Comparison of ENCODE assay signal across 12 cellular contexts in the genomic region with DNA sequence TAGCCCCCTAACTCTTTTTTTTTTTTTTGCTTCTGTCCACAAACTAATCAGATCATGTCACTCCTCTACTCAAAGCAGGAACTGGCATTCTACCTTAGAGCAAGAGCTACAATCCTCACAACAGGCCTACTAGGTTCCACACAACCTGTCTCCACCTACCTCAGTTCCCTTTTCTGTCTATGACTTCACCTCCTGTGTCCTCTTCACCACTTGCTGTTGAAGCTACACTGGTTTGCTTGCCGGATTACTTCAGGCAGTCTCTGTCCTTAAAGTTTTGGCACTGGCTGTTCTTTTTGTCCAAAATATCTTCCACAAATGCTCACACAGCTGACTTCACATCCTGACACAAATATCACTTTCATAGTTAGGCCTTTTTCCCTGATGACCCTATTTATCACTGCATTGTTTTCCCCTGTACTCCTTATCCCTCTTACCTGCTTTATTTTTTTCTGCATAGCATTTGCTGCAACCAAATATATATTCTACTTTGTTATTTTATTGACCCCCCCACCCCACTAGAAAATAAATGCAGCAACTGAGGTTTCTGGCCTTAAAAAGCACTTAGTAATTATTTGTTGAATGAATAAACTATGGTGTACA.
DNase-seq lines count a peak whose midpoint lies in the region; ATAC-seq and TF ChIP-seq lines count a peak whose summit lies in the region.
"Had no signal": no experiment of that assay in that cellular context is flagged by ENCODE, and none has a peak within 500 bp of the region (broad histone marks: within the 10 kb centered on the region; RNA-seq: fewer than 3 reads in every experiment).

No MANE protein-coding gene starts in this region.

- CTCF ChIA-PET in CD8-positive, alpha-beta T cell (lab: Charles Lee): interaction anchor here (0.7 kb wide), 1 partner anchor 72 kb away, joined by 3 read pairs; the partner anchor contains the start of gene KANSL1
- CTCF ChIA-PET in HCT116 (lab: Charles Lee): no interaction called here

- DNase-seq in CD8-positive, alpha-beta T cell: no peak
- no peak for DNase-seq in HCT116 (ENCODE audit: low read depth, low spot score)
- DNase-seq in cerebellar cortex (ENCODE audit: low spot score): peak; percentile 52
- DNase-seq in natural killer cell: no peak
- no peak for DNase-seq in DMS 273 treated with DMSO at 0.1 percent for 48 hours (lab: John Stamatoyannopoulos, UW)
- no peak for DNase-seq in NCI-H2196 treated with DMSO at 0.1 percent for 48 hours (lab: John Stamatoyannopoulos, UW; ENCODE audit: unreplicated experiment)
- DNase-seq in hepatocyte (ENCODE audit: low spot score): no peak
- DNase-seq: activated gamma-delta T cell, retina had no signal

- H3K27ac ChIP-seq in CD8-positive, alpha-beta T cell (ENCODE audit: low read depth, low read length): no peak overlapping the region
- no peak overlapping the region for H3K27ac ChIP-seq in HCT116 (ENCODE audit: low read depth, low read length)
- no peak overlapping the region for H3K27ac ChIP-seq in hepatocyte
- H3K27ac ChIP-seq: C4-2B had no signal

- intact Hi-C loops in CD8-positive, alpha-beta T cell (cut with DNase I, micrococcal nuclease): loop anchor here in 1 of 2 experiments (5.0 kb wide), 1 partner anchor 36 kb away; no protein-coding TSS in a partner anchor
- intact Hi-C loops in HCT116 (cut with micrococcal nuclease) (no loop called here), natural killer cell (cut with micrococcal nuclease) (loop anchor here (5.0 kb wide), 1 partner anchor 71 kb away; the partner anchor contains the start of gene KANSL1)

- H3K79me2 ChIP-seq in HCT116 (ENCODE audit: insufficient read depth, low read length) (peaks cover 98% of the 10 kb centered on the region), hepatocyte (peaks cover 99% of the 10 kb centered on the region)

- H4K20me1 ChIP-seq in HCT116 (ENCODE audit: insufficient read depth): peaks cover 73% of the 10 kb centered on the region
- H4K20me1 ChIP-seq in hepatocyte (ENCODE audit: insufficient read depth, poor library complexity, severe bottlenecking): peaks cover 98% of the 10 kb centered on the region

- no peaks in the 10 kb centered on the region for H3K27me3 Mint-ChIP-seq in CD8-positive, alpha-beta T cell (ENCODE audit: low read depth)
- no peaks in the 10 kb centered on the region for H3K27me3 Mint-ChIP-seq in natural killer cell (ENCODE audit: low read depth in 2 of 2)

- POLR2A ChIA-PET in CD8-positive, alpha-beta T cell (lab: Charles Lee): interaction anchor here (0.7 to 1.2 kb wide), 3 partner anchors 10 to 24 kb away, joined by 3 to 6 read pairs (median 3); no protein-coding TSS in a partner anchor
- POLR2A ChIA-PET in HCT116 (lab: Charles Lee): no interaction called here

- H3K4me3 ChIP-seq in CD8-positive, alpha-beta T cell (ENCODE audit: low read depth, low read length): no peak overlapping the region
- H3K4me3 ChIP-seq in HCT116 (replicated peaks in 1 of 2; ENCODE audit: low read depth in 1 of 2, low read length in 2 of 2): no peak overlapping the region
- no peak overlapping the region for H3K4me3 ChIP-seq in hepatocyte
- H3K4me3 ChIP-seq: lung had no signal

- H2AFZ ChIP-seq in HCT116 (ENCODE audit: low read depth, low read length, poor library complexity, severe bottlenecking) (no peak overlapping the region), hepatocyte (no peak overlapping the region)

- H3K27me3 ChIP-seq in CD8-positive, alpha-beta T cell (ENCODE audit: insufficient read depth, low read length): no peaks in the 10 kb centered on the region
- H3K27me3 ChIP-seq in HCT116 (ENCODE audit: insufficient read depth, low read length) (no peaks in the 10 kb centered on the region), hepatocyte (no peaks in the 10 kb centered on the region)

- no peaks in the 10 kb centered on the region for H3K9me3 Mint-ChIP-seq in CD8-positive, alpha-beta T cell
- no peaks in the 10 kb centered on the region for H3K9me3 Mint-ChIP-seq in natural killer cell

- H3K27ac Mint-ChIP-seq in CD8-positive, alpha-beta T cell: peak overlapping the region; percentile 87
- peak overlapping the region; percentile 60 to 83 for H3K27ac Mint-ChIP-seq in natural killer cell

- no peak overlapping the region for H3K4me2 ChIP-seq in HCT116 (ENCODE audit: low read length)
- no peak overlapping the region for H3K4me2 ChIP-seq in hepatocyte

- RAD21 ChIA-PET in HCT116 (lab: Charles Lee; ENCODE audit: low non-redundant PET in 1 of 2, low total read pairs in 2 of 2, uncharacterized antibody in 2 of 2, unreplicated experiment in 2 of 2): no interaction called here

- BruUV-seq in HCT116 (replicated peaks; lab: Mats Ljungman, UMichigan): no TSS peak

- 100% methylated on average over 1 of the region's 1 CpG for WGBS in hepatocyte (ENCODE audit: low lambda C conversion rate, missing lambda C conversion rate)

- no peaks in the 10 kb centered on the region for H3K36me3 ChIP-seq in CD8-positive, alpha-beta T cell (ENCODE audit: insufficient read depth, low read length)
- H3K36me3 ChIP-seq in HCT116 (ENCODE audit: control insufficient read depth in 1 of 2, insufficient read depth in 2 of 2, low read length in 2 of 2): no peaks in the 10 kb centered on the region
- H3K36me3 ChIP-seq in hepatocyte (replicated peaks; ENCODE audit: insufficient read depth, low read depth): no peaks in the 10 kb centered on the region

- peaks cover 10% of the 10 kb centered on the region for H3K36me3 Mint-ChIP-seq in CD8-positive, alpha-beta T cell
- no peaks in the 10 kb centered on the region for H3K36me3 Mint-ChIP-seq in natural killer cell

- H3K4me1 ChIP-seq in CD8-positive, alpha-beta T cell (ENCODE audit: insufficient read depth, low read length): peaks cover 76% of the 10 kb centered on the region
- H3K4me1 ChIP-seq in HCT116 (ENCODE audit: control insufficient read depth in 1 of 2, insufficient read depth in 2 of 2, low read length in 2 of 2) (no peaks in the 10 kb centered on the region), hepatocyte (ENCODE audit: insufficient read depth) (no peaks in the 10 kb centered on the region)

- H3K9ac ChIP-seq in HCT116 (ENCODE audit: low read length): no peak overlapping the region

- TF ChIP-seq CTCF in CD8-positive, alpha-beta T cell (IDR thresholded peaks at IDR 0.05): no peak
- TF ChIP-seq CTCF in HCT116 (IDR thresholded peaks at IDR 0.05 in 2 of 3, conservative IDR thresholded peaks at IDR 0.05 in 1 of 3; ENCODE audit: borderline replicate concordance in 1 of 3, insufficient read depth in 1 of 3, low read depth in 2 of 3, low read length in 2 of 3) (no peak), natural killer cell (IDR thresholded peaks at IDR 0.05) (no peak), hepatocyte (IDR thresholded peaks at IDR 0.05; ENCODE audit: poor library complexity) (no peak)

- peaks cover 83% of the 10 kb centered on the region for H3K4me1 Mint-ChIP-seq in CD8-positive, alpha-beta T cell (ENCODE audit: low read depth)
- H3K4me1 Mint-ChIP-seq in natural killer cell: peaks cover 72 to 78% of the 10 kb centered on the region in 2 donors

- TF ChIP-seq RAD21 in HCT116 (IDR thresholded peaks at IDR 0.05; ENCODE audit: low read depth): no peak

- H3K4me3 Mint-ChIP-seq in CD8-positive, alpha-beta T cell: peak overlapping the region; percentile 20
- H3K4me3 Mint-ChIP-seq in natural killer cell: peak overlapping the region; percentile 10

- H3K9me2 ChIP-seq in HCT116 (ENCODE audit: insufficient read depth): no peaks in the 10 kb centered on the region
- H3K9me2 ChIP-seq in hepatocyte (replicated peaks; ENCODE audit: insufficient read depth): no peaks in the 10 kb centered on the region

- no peak for TF ChIP-seq POLR2A in HCT116 (IDR thresholded peaks at IDR 0.05; ENCODE audit: borderline replicate concordance, extremely low read depth, insufficient read depth, insufficient read length)

- H3K9me3 ChIP-seq in CD8-positive, alpha-beta T cell (ENCODE audit: low read length): no peaks in the 10 kb centered on the region
- H3K9me3 ChIP-seq in HCT116 (ENCODE audit: control insufficient read depth in 1 of 2, insufficient read depth in 1 of 2, low read depth in 1 of 2, low read length in 2 of 2): no peaks in the 10 kb centered on the region
- H3K9me3 ChIP-seq in hepatocyte (ENCODE audit: low read depth): no peaks in the 10 kb centered on the region

- ATAC-seq in CD8-positive, alpha-beta T cell: no peak
- no peak for ATAC-seq in HCT116
- peak in 1 of 3 donors; percentile 21 for ATAC-seq in natural killer cell
- ATAC-seq in GM18517 (IDR thresholded peaks at IDR 0.05; ENCODE audit: unreplicated experiment): no peak

TF ChIP-seq in HCT116, 20 proteins besides CTCF, POLR2A, EP300 and RAD21:
- TF ChIP-seq POLR2AphosphoS5 (IDR thresholded peaks at IDR 0.05; ENCODE audit: low read depth, low read length) (peak; percentile 26; the same call in 1 of the 2 replicates), SIN3A (IDR thresholded peaks at IDR 0.05; ENCODE audit: low read depth) (no peak), TCF7L2 (IDR thresholded peaks at IDR 0.05; ENCODE audit: borderline replicate concordance, extremely low read depth, insufficient read depth, insufficient read length) (no peak), CEBPB (IDR thresholded peaks at IDR 0.05; ENCODE audit: low read depth) (no peak)
- TF ChIP-seq, protein P1, sequence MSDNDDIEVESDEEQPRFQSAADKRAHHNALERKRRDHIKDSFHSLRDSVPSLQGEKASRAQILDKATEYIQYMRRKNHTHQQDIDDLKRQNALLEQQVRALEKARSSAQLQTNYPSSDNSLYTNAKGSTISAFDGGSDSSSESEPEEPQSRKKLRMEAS (IDR thresholded peaks at IDR 0.05): no peak
